ENCODE assay signal across 1 cellular context in the genomic region with DNA sequence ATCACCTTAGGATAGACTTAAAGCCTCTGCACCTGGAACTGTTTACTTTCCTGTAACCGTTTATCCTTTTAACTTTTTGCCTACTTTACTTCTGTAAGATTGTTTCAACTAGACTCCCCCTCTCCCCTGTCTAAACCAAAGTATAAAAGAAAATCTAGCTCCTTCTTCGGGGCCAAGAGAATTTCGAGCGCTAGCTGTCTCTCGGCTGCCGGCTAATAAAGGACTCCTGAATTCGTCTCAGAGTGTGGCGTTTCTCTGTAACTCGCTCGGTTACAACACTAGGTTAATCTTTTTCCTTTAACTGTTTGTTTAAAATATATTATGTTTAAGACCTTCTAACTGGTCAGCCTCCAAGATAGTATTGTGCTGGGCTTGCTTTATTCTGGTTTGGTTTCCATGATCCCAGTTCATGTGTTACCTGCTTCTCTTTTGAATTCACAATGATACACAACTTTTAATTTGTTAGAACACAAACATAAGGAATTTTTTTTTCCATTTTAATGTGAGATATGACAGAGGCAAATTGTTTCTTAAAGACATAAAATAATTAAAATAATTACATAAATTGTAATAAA.
TF ChIP-seq lines count a peak whose summit lies in the region.

No MANE protein-coding gene starts in this region.

TF ChIP-seq in K562, 482 proteins besides CTCF, POLR2A, EP300 and RAD21 (continued from another document and continues in another):
- TF ChIP-seq ZNF197 (CRISPR knock-in tag; IDR thresholded peaks at IDR 0.05; ENCODE audit: low read depth) (0 out of 2 replicates have a peak, but pooled peaks have one; percentile 8), RNF2 (IDR thresholded peaks at IDR 0.05) (peak; percentile 14; the same call in 1 of the 2 replicates), SMAD3 (CRISPR knock-in tag; conservative IDR thresholded peaks at IDR 0.05) (no peak), TCFL5 (CRISPR knock-in tag; conservative IDR thresholded peaks at IDR 0.05) (no peak), HDAC8 (tag; IDR thresholded peaks at IDR 0.05) (no peak), NCOA6 (IDR thresholded peaks at IDR 0.05) (peak; percentile 57; the same call in 1 of the 2 replicates), NFE2L1 (tag; IDR thresholded peaks at IDR 0.05; ENCODE audit: borderline replicate concordance, low read depth) (no peak), ZNF766 (CRISPR knock-in tag; conservative IDR thresholded peaks at IDR 0.05) (0 out of 2 replicates have a peak, but pooled peaks have one; percentile 47), ZNF134 (CRISPR knock-in tag; conservative IDR thresholded peaks at IDR 0.05) (no peak), POLR2G (IDR thresholded peaks at IDR 0.05; ENCODE audit: low read depth, low read length) (0 out of 2 replicates have a peak, but pooled peaks have one; percentile 6), GABPB1 (CRISPR knock-in tag; IDR thresholded peaks at IDR 0.05) (no peak), KDM5B (IDR thresholded peaks at IDR 0.05; ENCODE audit: insufficient replicate concordance, low read depth, low read length) (peak; percentile 30), RUNX1 (IDR thresholded peaks at IDR 0.05; ENCODE audit: low read depth) (no peak), ILK (tag; IDR thresholded peaks at IDR 0.05; ENCODE audit: borderline replicate concordance, low read depth) (no peak), SRF (CRISPR knock-in tag; IDR thresholded peaks at IDR 0.05) (no peak), DPF2 (IDR thresholded peaks at IDR 0.05) (0 out of 2 replicates have a peak, but pooled peaks have one; percentile 17), KAT7 (CRISPR knock-in tag; IDR thresholded peaks at IDR 0.05; ENCODE audit: borderline replicate concordance) (no peak), IFI16 (CRISPR knock-in tag; IDR thresholded peaks at IDR 0.05) (no peak), GATA2 (CRISPR knock-in tag; IDR thresholded peaks at IDR 0.05) (no peak), HOXB6 (CRISPR knock-in tag; IDR thresholded peaks at IDR 0.05; ENCODE audit: borderline replicate concordance) (no peak), LCOR (CRISPR knock-in tag; IDR thresholded peaks at IDR 0.05) (no peak), JUND (IDR thresholded peaks at IDR 0.05; ENCODE audit: borderline replicate concordance, low read depth, low read length) (no peak; the same call in 1 of the 2 replicates), JUND (tag; IDR thresholded peaks at IDR 0.05; ENCODE audit: borderline replicate concordance, low read depth, low read length) (no peak; the same call in 2 of the 3 replicates), HDAC3 (IDR thresholded peaks at IDR 0.05; ENCODE audit: borderline replicate concordance, partially characterized antibody) (peak; percentile 15), KAT2B (IDR thresholded peaks at IDR 0.05; ENCODE audit: low read depth, low read length) (no peak)
- TF ChIP-seq, protein P1, sequence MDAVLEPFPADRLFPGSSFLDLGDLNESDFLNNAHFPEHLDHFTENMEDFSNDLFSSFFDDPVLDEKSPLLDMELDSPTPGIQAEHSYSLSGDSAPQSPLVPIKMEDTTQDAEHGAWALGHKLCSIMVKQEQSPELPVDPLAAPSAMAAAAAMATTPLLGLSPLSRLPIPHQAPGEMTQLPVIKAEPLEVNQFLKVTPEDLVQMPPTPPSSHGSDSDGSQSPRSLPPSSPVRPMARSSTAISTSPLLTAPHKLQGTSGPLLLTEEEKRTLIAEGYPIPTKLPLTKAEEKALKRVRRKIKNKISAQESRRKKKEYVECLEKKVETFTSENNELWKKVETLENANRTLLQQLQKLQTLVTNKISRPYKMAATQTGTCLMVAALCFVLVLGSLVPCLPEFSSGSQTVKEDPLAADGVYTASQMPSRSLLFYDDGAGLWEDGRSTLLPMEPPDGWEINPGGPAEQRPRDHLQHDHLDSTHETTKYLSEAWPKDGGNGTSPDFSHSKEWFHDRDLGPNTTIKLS (IDR thresholded peaks at IDR 0.05; ENCODE audit: borderline replicate concordance, low read depth): 0 out of 2 replicates have a peak, but pooled peaks have one; percentile 11
- TF ChIP-seq, protein P2, sequence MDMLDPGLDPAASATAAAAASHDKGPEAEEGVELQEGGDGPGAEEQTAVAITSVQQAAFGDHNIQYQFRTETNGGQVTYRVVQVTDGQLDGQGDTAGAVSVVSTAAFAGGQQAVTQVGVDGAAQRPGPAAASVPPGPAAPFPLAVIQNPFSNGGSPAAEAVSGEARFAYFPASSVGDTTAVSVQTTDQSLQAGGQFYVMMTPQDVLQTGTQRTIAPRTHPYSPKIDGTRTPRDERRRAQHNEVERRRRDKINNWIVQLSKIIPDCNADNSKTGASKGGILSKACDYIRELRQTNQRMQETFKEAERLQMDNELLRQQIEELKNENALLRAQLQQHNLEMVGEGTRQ (CRISPR knock-in tag; IDR thresholded peaks at IDR 0.05): no peak
- TF ChIP-seq, protein P3, sequence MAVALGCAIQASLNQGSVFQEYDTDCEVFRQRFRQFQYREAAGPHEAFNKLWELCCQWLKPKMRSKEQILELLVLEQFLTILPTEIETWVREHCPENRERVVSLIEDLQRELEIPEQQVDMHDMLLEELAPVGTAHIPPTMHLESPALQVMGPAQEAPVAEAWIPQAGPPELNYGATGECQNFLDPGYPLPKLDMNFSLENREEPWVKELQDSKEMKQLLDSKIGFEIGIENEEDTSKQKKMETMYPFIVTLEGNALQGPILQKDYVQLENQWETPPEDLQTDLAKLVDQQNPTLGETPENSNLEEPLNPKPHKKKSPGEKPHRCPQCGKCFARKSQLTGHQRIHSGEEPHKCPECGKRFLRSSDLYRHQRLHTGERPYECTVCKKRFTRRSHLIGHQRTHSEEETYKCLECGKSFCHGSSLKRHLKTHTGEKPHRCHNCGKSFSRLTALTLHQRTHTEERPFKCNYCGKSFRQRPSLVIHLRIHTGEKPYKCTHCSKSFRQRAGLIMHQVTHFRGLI (CRISPR knock-in tag; IDR thresholded peaks at IDR 0.05): no peak
- TF ChIP-seq, protein P4, sequence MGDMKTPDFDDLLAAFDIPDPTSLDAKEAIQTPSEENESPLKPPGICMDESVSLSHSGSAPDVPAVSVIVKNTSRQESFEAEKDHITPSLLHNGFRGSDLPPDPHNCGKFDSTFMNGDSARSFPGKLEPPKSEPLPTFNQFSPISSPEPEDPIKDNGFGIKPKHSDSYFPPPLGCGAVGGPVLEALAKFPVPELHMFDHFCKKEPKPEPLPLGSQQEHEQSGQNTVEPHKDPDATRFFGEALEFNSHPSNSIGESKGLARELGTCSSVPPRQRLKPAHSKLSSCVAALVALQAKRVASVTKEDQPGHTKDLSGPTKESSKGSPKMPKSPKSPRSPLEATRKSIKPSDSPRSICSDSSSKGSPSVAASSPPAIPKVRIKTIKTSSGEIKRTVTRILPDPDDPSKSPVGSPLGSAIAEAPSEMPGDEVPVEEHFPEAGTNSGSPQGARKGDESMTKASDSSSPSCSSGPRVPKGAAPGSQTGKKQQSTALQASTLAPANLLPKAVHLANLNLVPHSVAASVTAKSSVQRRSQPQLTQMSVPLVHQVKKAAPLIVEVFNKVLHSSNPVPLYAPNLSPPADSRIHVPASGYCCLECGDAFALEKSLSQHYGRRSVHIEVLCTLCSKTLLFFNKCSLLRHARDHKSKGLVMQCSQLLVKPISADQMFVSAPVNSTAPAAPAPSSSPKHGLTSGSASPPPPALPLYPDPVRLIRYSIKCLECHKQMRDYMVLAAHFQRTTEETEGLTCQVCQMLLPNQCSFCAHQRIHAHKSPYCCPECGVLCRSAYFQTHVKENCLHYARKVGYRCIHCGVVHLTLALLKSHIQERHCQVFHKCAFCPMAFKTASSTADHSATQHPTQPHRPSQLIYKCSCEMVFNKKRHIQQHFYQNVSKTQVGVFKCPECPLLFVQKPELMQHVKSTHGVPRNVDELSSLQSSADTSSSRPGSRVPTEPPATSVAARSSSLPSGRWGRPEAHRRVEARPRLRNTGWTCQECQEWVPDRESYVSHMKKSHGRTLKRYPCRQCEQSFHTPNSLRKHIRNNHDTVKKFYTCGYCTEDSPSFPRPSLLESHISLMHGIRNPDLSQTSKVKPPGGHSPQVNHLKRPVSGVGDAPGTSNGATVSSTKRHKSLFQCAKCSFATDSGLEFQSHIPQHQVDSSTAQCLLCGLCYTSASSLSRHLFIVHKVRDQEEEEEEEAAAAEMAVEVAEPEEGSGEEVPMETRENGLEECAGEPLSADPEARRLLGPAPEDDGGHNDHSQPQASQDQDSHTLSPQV (IDR thresholded peaks at IDR 0.05): no peak
- TF ChIP-seq, protein P5, sequence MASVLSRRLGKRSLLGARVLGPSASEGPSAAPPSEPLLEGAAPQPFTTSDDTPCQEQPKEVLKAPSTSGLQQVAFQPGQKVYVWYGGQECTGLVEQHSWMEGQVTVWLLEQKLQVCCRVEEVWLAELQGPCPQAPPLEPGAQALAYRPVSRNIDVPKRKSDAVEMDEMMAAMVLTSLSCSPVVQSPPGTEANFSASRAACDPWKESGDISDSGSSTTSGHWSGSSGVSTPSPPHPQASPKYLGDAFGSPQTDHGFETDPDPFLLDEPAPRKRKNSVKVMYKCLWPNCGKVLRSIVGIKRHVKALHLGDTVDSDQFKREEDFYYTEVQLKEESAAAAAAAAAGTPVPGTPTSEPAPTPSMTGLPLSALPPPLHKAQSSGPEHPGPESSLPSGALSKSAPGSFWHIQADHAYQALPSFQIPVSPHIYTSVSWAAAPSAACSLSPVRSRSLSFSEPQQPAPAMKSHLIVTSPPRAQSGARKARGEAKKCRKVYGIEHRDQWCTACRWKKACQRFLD (CRISPR knock-in tag; IDR thresholded peaks at IDR 0.05): peak; percentile 12; the same call in 1 of the 2 replicates
- TF ChIP-seq, protein P6, sequence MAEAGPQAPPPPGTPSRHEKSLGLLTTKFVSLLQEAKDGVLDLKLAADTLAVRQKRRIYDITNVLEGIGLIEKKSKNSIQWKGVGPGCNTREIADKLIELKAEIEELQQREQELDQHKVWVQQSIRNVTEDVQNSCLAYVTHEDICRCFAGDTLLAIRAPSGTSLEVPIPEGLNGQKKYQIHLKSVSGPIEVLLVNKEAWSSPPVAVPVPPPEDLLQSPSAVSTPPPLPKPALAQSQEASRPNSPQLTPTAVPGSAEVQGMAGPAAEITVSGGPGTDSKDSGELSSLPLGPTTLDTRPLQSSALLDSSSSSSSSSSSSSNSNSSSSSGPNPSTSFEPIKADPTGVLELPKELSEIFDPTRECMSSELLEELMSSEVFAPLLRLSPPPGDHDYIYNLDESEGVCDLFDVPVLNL (CRISPR knock-in tag; IDR thresholded peaks at IDR 0.05; ENCODE audit: low read depth): no peak
- TF ChIP-seq, protein P7, sequence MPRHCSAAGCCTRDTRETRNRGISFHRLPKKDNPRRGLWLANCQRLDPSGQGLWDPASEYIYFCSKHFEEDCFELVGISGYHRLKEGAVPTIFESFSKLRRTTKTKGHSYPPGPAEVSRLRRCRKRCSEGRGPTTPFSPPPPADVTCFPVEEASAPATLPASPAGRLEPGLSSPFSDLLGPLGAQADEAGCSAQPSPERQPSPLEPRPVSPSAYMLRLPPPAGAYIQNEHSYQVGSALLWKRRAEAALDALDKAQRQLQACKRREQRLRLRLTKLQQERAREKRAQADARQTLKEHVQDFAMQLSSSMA (CRISPR knock-in tag; IDR thresholded peaks at IDR 0.05): no peak
- TF ChIP-seq, protein P8, sequence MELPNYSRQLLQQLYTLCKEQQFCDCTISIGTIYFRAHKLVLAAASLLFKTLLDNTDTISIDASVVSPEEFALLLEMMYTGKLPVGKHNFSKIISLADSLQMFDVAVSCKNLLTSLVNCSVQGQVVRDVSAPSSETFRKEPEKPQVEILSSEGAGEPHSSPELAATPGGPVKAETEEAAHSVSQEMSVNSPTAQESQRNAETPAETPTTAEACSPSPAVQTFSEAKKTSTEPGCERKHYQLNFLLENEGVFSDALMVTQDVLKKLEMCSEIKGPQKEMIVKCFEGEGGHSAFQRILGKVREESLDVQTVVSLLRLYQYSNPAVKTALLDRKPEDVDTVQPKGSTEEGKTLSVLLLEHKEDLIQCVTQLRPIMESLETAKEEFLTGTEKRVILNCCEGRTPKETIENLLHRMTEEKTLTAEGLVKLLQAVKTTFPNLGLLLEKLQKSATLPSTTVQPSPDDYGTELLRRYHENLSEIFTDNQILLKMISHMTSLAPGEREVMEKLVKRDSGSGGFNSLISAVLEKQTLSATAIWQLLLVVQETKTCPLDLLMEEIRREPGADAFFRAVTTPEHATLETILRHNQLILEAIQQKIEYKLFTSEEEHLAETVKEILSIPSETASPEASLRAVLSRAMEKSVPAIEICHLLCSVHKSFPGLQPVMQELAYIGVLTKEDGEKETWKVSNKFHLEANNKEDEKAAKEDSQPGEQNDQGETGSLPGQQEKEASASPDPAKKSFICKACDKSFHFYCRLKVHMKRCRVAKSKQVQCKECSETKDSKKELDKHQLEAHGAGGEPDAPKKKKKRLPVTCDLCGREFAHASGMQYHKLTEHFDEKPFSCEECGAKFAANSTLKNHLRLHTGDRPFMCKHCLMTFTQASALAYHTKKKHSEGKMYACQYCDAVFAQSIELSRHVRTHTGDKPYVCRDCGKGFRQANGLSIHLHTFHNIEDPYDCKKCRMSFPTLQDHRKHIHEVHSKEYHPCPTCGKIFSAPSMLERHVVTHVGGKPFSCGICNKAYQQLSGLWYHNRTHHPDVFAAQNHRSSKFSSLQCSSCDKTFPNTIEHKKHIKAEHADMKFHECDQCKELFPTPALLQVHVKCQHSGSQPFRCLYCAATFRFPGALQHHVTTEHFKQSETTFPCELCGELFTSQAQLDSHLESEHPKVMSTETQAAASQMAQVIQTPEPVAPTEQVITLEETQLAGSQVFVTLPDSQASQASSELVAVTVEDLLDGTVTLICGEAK (IDR thresholded peaks at IDR 0.05): peak; percentile 55
- TF ChIP-seq, protein P8 (CRISPR knock-in tag; IDR thresholded peaks at IDR 0.05): no peak
